Comparison of ENCODE assay signal across 2 cellular contexts in genomic region chr13:50038266-50038665, GRCh38.
TF ChIP-seq lines count a peak whose summit lies in the region.

No MANE protein-coding gene starts in this region.

TF ChIP-seq in HepG2, 621 proteins besides CTCF, POLR2A, EP300 and RAD21:
- no peak for TF ChIP-seq NFE2 (CRISPR knock-in tag; IDR thresholded peaks at IDR 0.05)
- TF ChIP-seq POLR2AphosphoS5 (IDR thresholded peaks at IDR 0.05; ENCODE audit: low read depth, low read length): 0 out of 2 replicates have a peak, but pooled peaks have one; percentile 2

TF ChIP-seq in WTC11, 78 proteins besides CTCF, POLR2A, EP300 and RAD21:
- no peak for TF ChIP-seq E2F4 (CRISPR knock-in tag; IDR thresholded peaks at IDR 0.05; ENCODE audit: borderline replicate concordance, low read depth)
- TF ChIP-seq AFF4 (CRISPR knock-in tag; IDR thresholded peaks at IDR 0.05; ENCODE audit: borderline replicate concordance): no peak
